Comparison of ENCODE assay signal across 8 cellular contexts in the genomic region with DNA sequence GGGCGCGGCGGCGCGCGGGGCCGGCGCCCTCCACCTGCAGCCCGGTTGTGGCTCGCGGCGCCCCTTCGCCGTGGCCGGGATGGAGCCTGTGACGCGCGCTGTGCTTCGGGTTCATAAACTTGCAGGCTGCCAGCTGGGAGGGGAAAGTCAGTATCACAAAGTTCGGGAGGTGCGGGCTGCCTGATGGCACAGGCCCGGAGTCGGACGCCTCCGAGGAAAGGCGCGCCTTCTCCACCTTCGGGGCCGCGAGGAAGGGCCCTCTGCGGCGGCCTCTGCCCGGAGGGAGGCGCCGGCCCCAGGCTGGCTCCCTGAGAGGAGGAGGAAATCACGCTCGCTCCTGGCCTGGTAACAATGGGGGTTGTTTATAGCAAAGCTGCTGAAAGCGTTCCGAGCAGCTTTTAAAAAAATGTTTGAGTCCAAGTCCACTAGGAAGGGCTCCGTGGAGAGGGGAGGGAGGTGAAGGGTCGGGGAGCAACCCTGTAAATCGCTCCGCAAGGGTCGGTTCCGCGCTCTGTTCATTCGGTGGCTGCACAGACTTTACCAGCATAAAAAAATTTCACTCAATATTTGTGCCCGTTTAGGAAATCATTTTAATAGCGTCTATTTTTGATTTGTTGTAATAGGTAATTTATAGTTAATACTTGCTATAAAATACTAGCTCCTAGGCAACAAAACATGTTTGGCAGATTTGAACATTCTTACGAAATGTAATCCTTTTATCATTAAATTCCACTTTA. TPM values are rescaled to one million over a fixed set of nuclear protein-coding genes. Genes with fewer than 3 reads are reported as not detected.
DNase-seq lines count a peak whose midpoint lies in the region; ATAC-seq, FAIRE-seq and TF ChIP-seq lines count a peak whose summit lies in the region.

No MANE protein-coding gene starts in this region.

- peaks cover 28% of the 10 kb centered on the region for H3K4me1 ChIP-seq in A673 (ENCODE audit: insufficient read depth, low read length, poor library complexity, severe bottlenecking)
- no peaks in the 10 kb centered on the region for H3K4me1 ChIP-seq in NT2/D1 (ENCODE audit: insufficient read depth, insufficient read length)
- peaks cover 17 to 19% of the 10 kb centered on the region in 2 experiments for H3K4me1 ChIP-seq in neutrophil (ENCODE audit: control insufficient read depth in 1 of 2, insufficient read depth in 1 of 2, low read depth in 1 of 2, low read length in 1 of 2)

- POLR2A ChIA-PET in A673 (lab: Charles Lee; ENCODE audit: low non-redundant PET), result no interaction called here

- no TSS peak for BruUV-seq in A673 (replicated peaks; lab: Mats Ljungman, UMichigan)

- H3K27me3 Mint-ChIP-seq in activated naive CD8-positive, alpha-beta T cell treated with anti-CD3 and anti-CD28 coated beads, Interleukin-2, amount 50 U/mL, for 24 hours, result peaks cover 74% of the 10 kb centered on the region

- no peak for TF ChIP-seq CTCF in A673 (conservative IDR thresholded peaks at IDR 0.05; ENCODE audit: low read depth, low read length)
- no peak for TF ChIP-seq CTCF in neutrophil (IDR thresholded peaks at IDR 0.05)

- peak overlapping the region; percentile 97 for H3K4me3 ChIP-seq in A673 (ENCODE audit: low read depth, low read length, poor library complexity, severe bottlenecking)
- H3K4me3 ChIP-seq in NT2/D1 (ENCODE audit: insufficient read length, low read depth), result peak overlapping the region; percentile 61
- H3K4me3 ChIP-seq in neutrophil (ENCODE audit: low read depth in 1 of 2, low read length in 1 of 2), result peak overlapping the region; percentile 25 to 46

- peaks cover 2% of the 10 kb centered on the region for H3K36me3 Mint-ChIP-seq in activated naive CD8-positive, alpha-beta T cell treated with anti-CD3 and anti-CD28 coated beads, Interleukin-2, amount 50 U/mL, for 24 hours (ENCODE audit: low read depth)

- FAIRE-seq in GM12892 (lab: Jason Lieb, UNC), result peak; percentile 51

- peak; percentile 33 for ATAC-seq in HG02885 (IDR thresholded peaks at IDR 0.05; ENCODE audit: poor library complexity, unreplicated experiment)
- ATAC-seq in activated naive CD8-positive, alpha-beta T cell treated with anti-CD3 and anti-CD28 coated beads, Interleukin-2, amount 50 U/mL, for 24 hours, result no peak
- ATAC-seq in Right ventricle myocardium inferior, result peak; percentile 9

- no peaks in the 10 kb centered on the region for H3K36me3 ChIP-seq in A673 (ENCODE audit: insufficient read depth, low read length, poor library complexity, severe bottlenecking)
- peaks cover 3% of the 10 kb centered on the region for H3K36me3 ChIP-seq in NT2/D1 (ENCODE audit: insufficient read depth, insufficient read length, low read length)
- H3K36me3 ChIP-seq in neutrophil, result no peaks in the 10 kb centered on the region

- H3K27ac Mint-ChIP-seq in activated naive CD8-positive, alpha-beta T cell treated with anti-CD3 and anti-CD28 coated beads, Interleukin-2, amount 50 U/mL, for 24 hours, result no peak overlapping the region

- CTCF ChIA-PET in A673 (lab: Charles Lee), result no interaction called here

- H3K9me3 Mint-ChIP-seq in activated naive CD8-positive, alpha-beta T cell treated with anti-CD3 and anti-CD28 coated beads, Interleukin-2, amount 50 U/mL, for 24 hours, result no peaks in the 10 kb centered on the region

- H3K4me3 Mint-ChIP-seq in activated naive CD8-positive, alpha-beta T cell treated with anti-CD3 and anti-CD28 coated beads, Interleukin-2, amount 50 U/mL, for 24 hours, result peak overlapping the region; percentile 76

- no peaks in the 10 kb centered on the region for H3K9me3 ChIP-seq in A673 (ENCODE audit: low read depth, low read length, poor library complexity, severe bottlenecking)
- H3K9me3 ChIP-seq in NT2/D1 (ENCODE audit: insufficient read depth, low read length), result no peaks in the 10 kb centered on the region
- H3K9me3 ChIP-seq in neutrophil, result no peaks in the 10 kb centered on the region

- peaks cover 32% of the 10 kb centered on the region for H3K4me1 Mint-ChIP-seq in activated naive CD8-positive, alpha-beta T cell treated with anti-CD3 and anti-CD28 coated beads, Interleukin-2, amount 50 U/mL, for 24 hours

- intact Hi-C loops in A673 (cut with micrococcal nuclease; ENCODE audit: unreplicated experiment), result loop anchor here (5.0 kb wide), 1 partner anchor 70 kb away; no protein-coding TSS in a partner anchor
- intact Hi-C loops in Right ventricle myocardium inferior (cut with DNase I), result no loop called here

- H3K27me3 ChIP-seq in A673 (replicated peaks; ENCODE audit: insufficient read depth, low read depth, low read length, poor library complexity) (no peaks in the 10 kb centered on the region), NT2/D1 (ENCODE audit: insufficient read depth, insufficient read length) (no peaks in the 10 kb centered on the region), neutrophil (peaks cover 98% of the 10 kb centered on the region)

- H3K9ac ChIP-seq in NT2/D1 (ENCODE audit: insufficient read length, low read depth), result peak overlapping the region; percentile 72

- H3K27ac ChIP-seq in A673 (ENCODE audit: low read depth, low read length, poor library complexity, severe bottlenecking) (no peak overlapping the region), neutrophil (no peak overlapping the region)

- peak; percentile 56 for DNase-seq in A673 (ENCODE audit: low spot score)
- peak; percentile 38 for DNase-seq in GM12892 (ENCODE audit: insufficient read length)
- no peak for DNase-seq in NT2/D1 (ENCODE audit: low read depth, low spot score)
- DNase-seq in activated naive CD8-positive, alpha-beta T cell treated with anti-CD3 and anti-CD28 coated beads, Interleukin-2, amount 50 U/mL, for 24 hours, result peak; percentile 26
- DNase-seq in Right ventricle myocardium inferior (ENCODE audit: missing footprints), result peak; percentile 76
- no peak for DNase-seq in NCI-H446 treated with DMSO at 0.1 percent for 48 hours (lab: John Stamatoyannopoulos, UW)

- no peak for TF ChIP-seq POLR2A in GM12892 (IDR thresholded peaks at IDR 0.05; ENCODE audit: low read depth, low read length)

RNA-seq across cellular contexts. Expression of a gene that starts 1.0 kb away (rescaled TPM):
- 107 and 114 TPM in 2 replicates for total RNA-seq in A673 (2021)
- polyA plus RNA-seq in GM12892 (2012; ENCODE audit: missing spikeins), result 21.7 TPM
- 58.5 TPM for total RNA-seq in Right ventricle myocardium inferior

Comparison
In these comparisons a context has a peak if more than half of its experiments do, and no peak if none do; other contexts are left out.
1. DNase-seq: peak in A673 (single experiment), GM12892 (single experiment), activated naive CD8-positive, alpha-beta T cell treated with anti-CD3 and anti-CD28 coated beads, Interleukin-2, amount 50 U/mL, for 24 hours (single experiment) and Right ventricle myocardium inferior (single experiment); none in NT2/D1 (single experiment) and NCI-H446 treated with DMSO at 0.1 percent for 48 hours (single experiment).
2. H3K4me3 ChIP-seq: peak in every context shown above with its lines; median percentile 97 in A673; 61 in NT2/D1; 36 in neutrophil.